ENCODE assay signal across 18 cellular contexts in the genomic region with DNA sequence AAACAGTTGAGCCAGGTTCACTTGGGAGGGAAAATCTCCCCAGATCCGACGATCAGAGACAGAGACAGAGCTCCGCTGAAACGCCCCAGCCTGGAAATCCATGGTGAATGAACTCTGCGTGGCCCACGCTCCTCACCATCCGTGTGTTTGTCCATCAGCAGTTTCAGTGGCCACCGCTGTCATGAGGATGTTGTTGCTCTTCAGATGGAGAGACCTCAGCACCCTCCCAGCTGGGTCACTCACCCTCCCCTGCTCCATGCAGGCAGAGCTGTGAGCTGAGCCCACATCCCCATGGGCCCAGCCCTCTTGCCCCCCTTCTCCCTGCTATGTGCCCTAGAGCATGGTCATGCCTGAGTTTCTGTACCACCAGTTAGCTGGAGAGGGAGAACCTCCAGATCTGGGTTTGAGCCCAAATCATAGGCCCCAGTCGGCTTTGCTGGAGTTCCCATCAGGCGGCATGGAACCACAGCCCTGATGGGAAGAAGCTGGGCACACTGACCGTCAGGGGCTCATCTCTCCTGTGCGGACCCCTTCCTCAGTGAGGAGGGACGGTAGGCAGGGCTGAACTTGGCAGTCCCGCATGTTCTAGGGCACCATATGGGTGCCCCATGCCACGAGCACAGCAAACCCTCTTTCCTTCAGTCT.
"Had no signal": no experiment of that assay in that cellular context is flagged by ENCODE, and none has a peak within 500 bp of the region (broad histone marks: within the 10 kb centered on the region; RNA-seq: fewer than 3 reads in every experiment).

No MANE protein-coding gene starts in this region.

- H3K36me3 ChIP-seq: brain microvascular endothelial cell, lower lobe of right lung had no signal

- H3K4me3 ChIP-seq: lower lobe of right lung, psoas muscle, testis had no signal

- H3K9me3 Mint-ChIP-seq: activated T-helper 17 cell treated with anti-CD3 and anti-CD28 coated beads, Interleukin-2, amount 50 U/mL, for 72 hours; stimulated activated naive CD8-positive, alpha-beta T cell treated with anti-CD3 and anti-CD28 coated beads, Interleukin-15, Interleukin-2, amounts not matched to agents 100 ng/mL and 50 ng/mL, for 24 hours had no signal

- H3K4me1 Mint-ChIP-seq: activated CD8-positive, alpha-beta memory T cell treated with anti-CD3 and anti-CD28 coated beads, Interleukin-2, amount 10 ng/mL, durations not matched to agents 7 days and 5 days; activated T-helper 17 cell treated with anti-CD3 and anti-CD28 coated beads, Interleukin-2, amount 50 U/mL, for 72 hours; naive thymus-derived CD4-positive, alpha-beta T cell; T-helper 17 cell had no signal

- H3K4me1 ChIP-seq: psoas muscle, testis had no signal

- H3K27me3 Mint-ChIP-seq: activated CD8-positive, alpha-beta memory T cell treated with anti-CD3 and anti-CD28 coated beads, Interleukin-2, amount 10 ng/mL, durations not matched to agents 7 days and 5 days; stimulated activated naive CD8-positive, alpha-beta T cell treated with anti-CD3 and anti-CD28 coated beads, Interleukin-15, Interleukin-2, amounts not matched to agents 100 ng/mL and 50 ng/mL, for 24 hours had no signal

- ATAC-seq: activated CD8-positive, alpha-beta memory T cell treated with anti-CD3 and anti-CD28 coated beads, Interleukin-2, amount 10 ng/mL, durations not matched to agents 7 days and 5 days; activated T-helper 17 cell treated with anti-CD3 and anti-CD28 coated beads, Interleukin-2, amount 50 U/mL, for 72 hours; lower lobe of right lung; naive thymus-derived CD4-positive, alpha-beta T cell; psoas muscle; T-helper 17 cell had no signal

- DNase-seq: activated CD4-positive, alpha-beta T cell treated with anti-CD3 and anti-CD28 coated beads, Interleukin-2, amount 50 U/mL, for 1 hour; activated CD8-positive, alpha-beta memory T cell treated with anti-CD3 and anti-CD28 coated beads, Interleukin-2, amount 10 ng/mL, durations not matched to agents 7 days and 5 days; activated naive CD4-positive, alpha-beta T cell treated with anti-CD3 and anti-CD28 coated beads, Interleukin-2, amount 50 U/mL, for 16 hours; amniotic stem cell; brain microvascular endothelial cell; cerebellar nuclear complex; dermis blood vessel endothelial cell; hypothalamus; lower lobe of right lung; naive thymus-derived CD4-positive, alpha-beta T cell; occipital lobe; stimulated activated CD4-positive, alpha-beta T cell treated with anti-CD3 and anti-CD28 coated beads, Interleukin-15, amount 100 ng/mL, for 24 hours; stimulated activated CD4-positive, alpha-beta T cell treated with anti-CD3 and anti-CD28 coated beads, Interleukin-4, amount 100 ng/mL, for 24 hours; testis had no signal

- H3K9me3 ChIP-seq: lower lobe of right lung, psoas muscle, testis had no signal

- H3K36me3 Mint-ChIP-seq: activated CD8-positive, alpha-beta memory T cell treated with anti-CD3 and anti-CD28 coated beads, Interleukin-2, amount 10 ng/mL, durations not matched to agents 7 days and 5 days; naive thymus-derived CD4-positive, alpha-beta T cell had no signal

- H3K27ac ChIP-seq: brain microvascular endothelial cell, lower lobe of right lung, psoas muscle, testis had no signal

- H3K27ac Mint-ChIP-seq: activated CD8-positive, alpha-beta memory T cell treated with anti-CD3 and anti-CD28 coated beads, Interleukin-2, amount 10 ng/mL, durations not matched to agents 7 days and 5 days; activated T-helper 17 cell treated with anti-CD3 and anti-CD28 coated beads, Interleukin-2, amount 50 U/mL, for 72 hours; naive thymus-derived CD4-positive, alpha-beta T cell; stimulated activated naive CD8-positive, alpha-beta T cell treated with anti-CD3 and anti-CD28 coated beads, Interleukin-15, Interleukin-2, amounts not matched to agents 100 ng/mL and 50 ng/mL, for 24 hours; T-helper 17 cell had no signal

- H3K27me3 ChIP-seq: brain microvascular endothelial cell, testis had no signal

- H3K4me3 Mint-ChIP-seq: activated CD8-positive, alpha-beta memory T cell treated with anti-CD3 and anti-CD28 coated beads, Interleukin-2, amount 10 ng/mL, durations not matched to agents 7 days and 5 days; activated T-helper 17 cell treated with anti-CD3 and anti-CD28 coated beads, Interleukin-2, amount 50 U/mL, for 72 hours; naive thymus-derived CD4-positive, alpha-beta T cell; stimulated activated naive CD8-positive, alpha-beta T cell treated with anti-CD3 and anti-CD28 coated beads, Interleukin-15, Interleukin-2, amounts not matched to agents 100 ng/mL and 50 ng/mL, for 24 hours; T-helper 17 cell had no signal
